Comparison of ENCODE assay signal across 18 cellular contexts in the genomic region with DNA sequence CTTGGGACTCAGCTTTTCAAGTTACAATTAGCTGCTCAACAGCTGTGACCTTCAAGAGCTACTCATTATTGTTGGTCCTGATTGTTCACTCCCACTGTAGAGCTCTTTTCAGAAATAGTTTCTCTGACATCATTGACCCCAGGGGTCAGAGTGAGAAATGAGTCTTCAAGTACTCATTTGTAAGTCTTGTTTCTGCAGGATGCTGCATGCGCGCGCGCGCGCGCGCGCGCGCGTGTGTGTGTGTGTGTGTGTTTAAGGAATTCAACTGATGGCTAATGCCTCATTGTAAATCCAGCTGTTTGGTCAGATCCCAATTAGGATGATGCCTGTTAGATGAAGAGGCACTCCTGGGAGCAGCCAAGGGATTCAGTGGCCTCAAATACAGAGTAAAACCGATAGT.
A peak's percentile ranks its signal among the peaks of the same experiment; 100 is the strongest.
DNase-seq lines count a peak whose midpoint lies in the region; TF ChIP-seq lines count a peak whose summit lies in the region.
"Had no signal": no experiment of that assay in that cellular context is flagged by ENCODE, and none has a peak within 500 bp of the region (broad histone marks: within the 10 kb centered on the region; RNA-seq: fewer than 3 reads in every experiment).

No MANE protein-coding gene starts in this region.

- H3K4me3 ChIP-seq in retinal pigment epithelial cell (ENCODE audit: low read length): no peak overlapping the region
- H3K4me3 ChIP-seq: A549; BLaER1 treated with 17β-estradiol and CSF1 and Interleukin-3, amounts not matched to agents 10 nM and 100 nM; K562; right lobe of liver; SJCRH30; vagina had no signal

- DNase-seq in NCI-H2227 (lab: John Stamatoyannopoulos, UW; ENCODE audit: unreplicated experiment) (peak; percentile 1), NCI-H2227 treated with DMSO at 0.1 percent for 48 hours (lab: John Stamatoyannopoulos, UW) (no peak), islet precursor cell (peak; percentile 81), retinal pigment epithelial cell (ENCODE audit: low read depth) (peak; percentile 74), SKM-1 treated with dmso at 0.1 percent for 144 hours (lab: John Stamatoyannopoulos, UW; ENCODE audit: unreplicated experiment) (no peak), LoVo (ENCODE audit: low spot score) (no peak), DMS 273 (lab: John Stamatoyannopoulos, UW; ENCODE audit: unreplicated experiment) (no peak)
- DNase-seq: activated CD4-positive, CD25-positive, alpha-beta regulatory T cell; HCEC 1CT; right lobe of liver had no signal

- peaks cover 6 to 27% (median 24%) of the 10 kb centered on the region in 5 experiments for H3K9me3 Mint-ChIP-seq in brain

- peaks cover 11% of the 10 kb centered on the region for H3K27me3 Mint-ChIP-seq in brain
- H3K27me3 Mint-ChIP-seq: natural killer cell treated with Interleukin-12 subunit alpha and Interleukin-12 subunit beta and Interleukin-15 and Interleukin-18, amount 100 ng/mL, for 72 hours had no signal

- H3K36me3 Mint-ChIP-seq in brain: peaks cover 36% of the 10 kb centered on the region
- H3K36me3 Mint-ChIP-seq: natural killer cell treated with Interleukin-12 subunit alpha and Interleukin-12 subunit beta and Interleukin-15 and Interleukin-18, amount 100 ng/mL, for 72 hours had no signal

- peaks cover 26% of the 10 kb centered on the region for H3K4me1 Mint-ChIP-seq in brain

- TF ChIP-seq CTCF in brain (conservative IDR thresholded peaks at IDR 0.05) (no peak), retinal pigment epithelial cell (conservative IDR thresholded peaks at IDR 0.05; ENCODE audit: low read depth, low read length) (no peak)

- H3K4me3 Mint-ChIP-seq in brain: peak overlapping the region in 2 of 5 experiments; percentile 7 to 20
- H3K4me3 Mint-ChIP-seq: natural killer cell treated with Interleukin-12 subunit alpha and Interleukin-12 subunit beta and Interleukin-15 and Interleukin-18, amount 100 ng/mL, for 72 hours had no signal

- H3K27ac Mint-ChIP-seq in brain: peak overlapping the region in 3 of 5 experiments; percentile 41 to 79 (median 78)
- H3K27ac Mint-ChIP-seq: activated T-helper 2 cell treated with anti-CD3 and anti-CD28 coated beads, Interferon-gamma antibody, Interleukin-2, Interleukin-4, amounts not matched to agents 10 μg/mL and 5 μg/mL and 100 μg/mL, durations not matched to agents 14 hours and 24 hours and 36 hours; natural killer cell treated with Interleukin-12 subunit alpha and Interleukin-12 subunit beta and Interleukin-15 and Interleukin-18, amount 100 ng/mL, for 72 hours had no signal

Comparison
In these comparisons a context has a peak if more than half of its experiments do, and no peak if none do; other contexts are left out.
1. DNase-seq: peak in NCI-H2227 (single experiment), islet precursor cell (single experiment) and retinal pigment epithelial cell (single experiment); none in NCI-H2227 treated with DMSO at 0.1 percent for 48 hours (single experiment), SKM-1 treated with dmso at 0.1 percent for 144 hours (single experiment), LoVo (single experiment) and DMS 273 (single experiment).